In the genomic region with DNA sequence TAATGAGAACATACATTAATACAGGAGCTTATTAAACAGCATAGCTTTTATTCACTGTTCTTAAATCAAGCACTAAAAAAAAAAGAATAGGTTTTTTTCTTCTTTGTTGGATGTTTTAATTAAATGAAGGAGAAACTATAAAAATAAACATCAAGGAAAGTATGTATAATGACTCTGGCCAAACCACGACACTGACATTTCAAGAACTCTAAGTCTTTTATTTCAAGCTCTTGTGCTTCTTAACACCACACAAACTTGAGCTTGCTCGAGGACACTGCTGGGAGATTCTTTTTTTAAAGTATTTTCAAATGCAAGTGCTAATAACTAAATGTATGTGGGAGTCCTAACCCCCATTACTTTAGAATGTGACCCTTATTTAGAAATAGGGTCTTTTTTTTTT, we compare ENCODE assay signal across 17 cellular contexts.
DNase-seq lines count a peak whose midpoint lies in the region; ATAC-seq and TF ChIP-seq lines count a peak whose summit lies in the region.
"Had no signal": no experiment of that assay in that cellular context is flagged by ENCODE, and none has a peak within 500 bp of the region (broad histone marks: within the 10 kb centered on the region; RNA-seq: fewer than 3 reads in every experiment).

No MANE protein-coding gene starts in this region.

- H3K4me3 ChIP-seq in IMR-90 (ENCODE audit: insufficient read depth, low read depth, low read length) (no peak overlapping the region), astrocyte of the cerebellum (ENCODE audit: low read depth, low read length) (no peak overlapping the region), fibroblast of lung (replicated peaks in 1 of 4; ENCODE audit: control extremely low read depth in 1 of 4, insufficient read depth in 1 of 4, low read depth in 3 of 4, low read length in 4 of 4) (no peak overlapping the region), mesenchymal stem cell (ENCODE audit: insufficient read depth in 1 of 2, low read depth in 1 of 2, low read length in 2 of 2) (no peak overlapping the region), Caco-2 (ENCODE audit: low read depth, low read length) (no peak overlapping the region), left lung (no peak overlapping the region)

- H3K9me3 Mint-ChIP-seq in Caco-2 (ENCODE audit: unreplicated experiment) (no peaks in the 10 kb centered on the region), WTC11 (no peaks in the 10 kb centered on the region)
- H3K9me3 Mint-ChIP-seq in activated CD4-positive, alpha-beta T cell treated with anti-CD3 and anti-CD28 coated beads for 36 hours (ENCODE audit: low read depth), result no peaks in the 10 kb centered on the region

- DNase-seq in IMR-90, result peak; percentile 47
- peak; percentile 46 for DNase-seq in astrocyte of the cerebellum (ENCODE audit: low read depth)
- peak; percentile 59 to 69 for DNase-seq in fibroblast of lung (ENCODE audit: low read depth in 2 of 2)
- peak; percentile 19 for DNase-seq in mesenchymal stem cell
- DNase-seq in Caco-2, result no peak
- DNase-seq in left lung, result no peak
- no peak for DNase-seq in activated CD4-positive, alpha-beta T cell treated with anti-CD3 and anti-CD28 coated beads for 36 hours
- DNase-seq in WTC11 (ENCODE audit: low spot score), result no peak
- DNase-seq: ACHN; C1 segment of cervical spinal cord; CD4-positive, alpha-beta memory T cell; DMS153; DMS79 treated with DMSO at 0.1 percent for 48 hours; GDM1; GOT3; H9 had no signal

- CTCF ChIA-PET in IMR-90 (lab: Yijun Ruan, JAX), result interaction anchor here (0.5 to 0.7 kb wide), 2 partner anchors 55 to 632 kb away, joined by 3 to 4 read pairs; no protein-coding TSS in a partner anchor
- CTCF ChIA-PET in Caco-2 (lab: Charles Lee), result no interaction called here
- CTCF ChIA-PET in activated CD4-positive, alpha-beta T cell treated with anti-CD3 and anti-CD28 coated beads for 36 hours (lab: Charles Lee), result interaction anchor here (0.6 kb wide), 1 partner anchor 62 kb away, joined by 3 read pairs; no protein-coding TSS in a partner anchor
- CTCF ChIA-PET in WTC11 (lab: Charles Lee), result interaction anchor here (0.9 kb wide), 1 partner anchor 10 kb away, joined by 3 read pairs; no protein-coding TSS in a partner anchor

- H3K18ac ChIP-seq in IMR-90 (ENCODE audit: low read depth, low read length) (no peak overlapping the region), mesenchymal stem cell (ENCODE audit: low read depth in 1 of 2, low read length in 2 of 2) (no peak overlapping the region)

- peak overlapping the region; percentile 27; the same call in 1 of the 2 replicates for H2BK20ac ChIP-seq in IMR-90 (ENCODE audit: low read depth, low read length)

- H3K9ac ChIP-seq in IMR-90 (ENCODE audit: low read depth, low read length), result no peak overlapping the region
- H3K9ac ChIP-seq in fibroblast of lung (ENCODE audit: insufficient read depth, low read length), result no peak overlapping the region
- H3K9ac ChIP-seq in mesenchymal stem cell (ENCODE audit: low read length), result no peak overlapping the region

- H2BK120ac ChIP-seq in IMR-90 (ENCODE audit: low read depth, low read length) (0 out of 2 replicates have a peak overlapping the region, but pooled peaks have one; percentile 44), mesenchymal stem cell (ENCODE audit: low read depth, low read length) (no peak overlapping the region)

- H3K4me1 Mint-ChIP-seq in Caco-2 (ENCODE audit: low read depth, unreplicated experiment) (no peaks in the 10 kb centered on the region), WTC11 (peaks cover 5% of the 10 kb centered on the region)
- H3K4me1 Mint-ChIP-seq in activated CD4-positive, alpha-beta T cell treated with anti-CD3 and anti-CD28 coated beads for 36 hours, result no peaks in the 10 kb centered on the region
- H3K4me1 Mint-ChIP-seq: B cell; CD4-positive, alpha-beta memory T cell had no signal

- H2BK12ac ChIP-seq in mesenchymal stem cell (ENCODE audit: low read length in 2 of 2), result no peak overlapping the region

- ATAC-seq in IMR-90 (ENCODE audit: low read depth), result 0 out of 2 replicates have a peak, but pooled peaks have one; percentile 24
- no peak for ATAC-seq in left lung
- no peak for ATAC-seq in activated CD4-positive, alpha-beta T cell treated with anti-CD3 and anti-CD28 coated beads for 36 hours
- no peak for ATAC-seq in WTC11

- H3K27ac ChIP-seq in IMR-90 (ENCODE audit: insufficient read depth, low read length), result no peak overlapping the region
- H3K27ac ChIP-seq in fibroblast of lung (ENCODE audit: insufficient read depth, low read length), result no peak overlapping the region
- H3K27ac ChIP-seq in mesenchymal stem cell (ENCODE audit: low read length, poor library complexity, severe bottlenecking), result no peak overlapping the region
- no peak overlapping the region for H3K27ac ChIP-seq in left lung

- BruUV-seq in IMR-90 (replicated peaks; lab: Mats Ljungman, UMichigan) (no TSS peak), Caco-2 (replicated peaks; lab: Mats Ljungman, UMichigan) (no TSS peak)

- no peak overlapping the region for H4K5ac ChIP-seq in IMR-90 (ENCODE audit: low read depth, low read length)

- H3K36me3 ChIP-seq in IMR-90 (ENCODE audit: control insufficient read depth, insufficient read depth, low read length) (no peaks in the 10 kb centered on the region), fibroblast of lung (ENCODE audit: control insufficient read depth, insufficient read depth, low read length) (no peaks in the 10 kb centered on the region), mesenchymal stem cell (ENCODE audit: control insufficient read depth in 1 of 2, insufficient read depth in 2 of 2, low read depth in 1 of 2, low read length in 2 of 2) (no peaks in the 10 kb centered on the region), Caco-2 (ENCODE audit: control insufficient read depth, insufficient read depth, low read length) (no peaks in the 10 kb centered on the region), left lung (no peaks in the 10 kb centered on the region)

- no peak overlapping the region for H2AK9ac ChIP-seq in IMR-90 (replicated peaks; ENCODE audit: low read depth, low read length, poor library complexity)

- H2BK5ac ChIP-seq in IMR-90 (ENCODE audit: low read depth, low read length, poor library complexity, severe bottlenecking), result no peak overlapping the region
- H2BK5ac ChIP-seq in mesenchymal stem cell (ENCODE audit: low read depth, low read length, poor library complexity, severe bottlenecking), result no peak overlapping the region

- H3K14ac ChIP-seq in IMR-90 (replicated peaks; ENCODE audit: low read depth, low read length) (no peak overlapping the region), mesenchymal stem cell (ENCODE audit: low read length in 2 of 2) (no peak overlapping the region)

- in situ Hi-C loops in IMR-90 (cut with MboI; ENCODE audit: low sequenced_read_pairs), result no loop called here
- in situ Hi-C loops in astrocyte of the cerebellum (cut with HindIII; ENCODE audit: low sequenced_read_pairs), result no loop called here

- H3K36me3 Mint-ChIP-seq in Caco-2 (ENCODE audit: insufficient read depth, unreplicated experiment) (no peaks in the 10 kb centered on the region), WTC11 (no peaks in the 10 kb centered on the region)
- H3K36me3 Mint-ChIP-seq in activated CD4-positive, alpha-beta T cell treated with anti-CD3 and anti-CD28 coated beads for 36 hours (ENCODE audit: low read depth), result no peaks in the 10 kb centered on the region
- H3K36me3 Mint-ChIP-seq: CD4-positive, alpha-beta memory T cell had no signal

- intact Hi-C loops in IMR-90 (cut with micrococcal nuclease), result loop anchor here (10.0 kb wide), 1 partner anchor 320 kb away; no protein-coding TSS in a partner anchor
- intact Hi-C loops in Caco-2 (cut with micrococcal nuclease; ENCODE audit: unreplicated experiment), result no loop called here
- intact Hi-C loops in left lung (cut with DNase I), result no loop called here
- intact Hi-C loops in activated CD4-positive, alpha-beta T cell treated with anti-CD3 and anti-CD28 coated beads for 36 hours (cut with DNase I, micrococcal nuclease), result no loop called here

- H3K9me3 ChIP-seq in IMR-90 (ENCODE audit: control insufficient read depth, insufficient read depth, low read length) (no peaks in the 10 kb centered on the region), fibroblast of lung (ENCODE audit: control insufficient read depth, insufficient read depth, low read depth, low read length) (no peaks in the 10 kb centered on the region), mesenchymal stem cell (ENCODE audit: control insufficient read depth, low read length) (no peaks in the 10 kb centered on the region), Caco-2 (no peaks in the 10 kb centered on the region), left lung (no peaks in the 10 kb centered on the region)

- H3K27me3 Mint-ChIP-seq in Caco-2 (ENCODE audit: insufficient read depth, unreplicated experiment), result peaks cover 9% of the 10 kb centered on the region
- H3K27me3 Mint-ChIP-seq in activated CD4-positive, alpha-beta T cell treated with anti-CD3 and anti-CD28 coated beads for 36 hours, result no peaks in the 10 kb centered on the region
- H3K27me3 Mint-ChIP-seq in WTC11 (ENCODE audit: low read depth), result no peaks in the 10 kb centered on the region; the same call in 1 of the 2 replicates
- H3K27me3 Mint-ChIP-seq: B cell; CD4-positive, alpha-beta memory T cell had no signal

- no peak overlapping the region for H2BK15ac ChIP-seq in IMR-90 (ENCODE audit: low read depth, low read length)
- no peak overlapping the region for H2BK15ac ChIP-seq in mesenchymal stem cell (ENCODE audit: low read depth, poor library complexity, severe bottlenecking)

- H4K91ac ChIP-seq in IMR-90 (ENCODE audit: insufficient read depth, low read depth, low read length) (no peak overlapping the region), mesenchymal stem cell (ENCODE audit: low read length) (no peak overlapping the region)

- TF ChIP-seq RAD21 in IMR-90 (IDR thresholded peaks at IDR 0.05; ENCODE audit: low read length), result no peak

- no peak for TF ChIP-seq POLR2A in IMR-90 (IDR thresholded peaks at IDR 0.05; ENCODE audit: low read depth, low read length)

- dilution Hi-C loops in IMR-90 (cut with HindIII; ENCODE audit: low sequenced_read_pairs, unreplicated experiment), result no loop called here

- H3K79me2 ChIP-seq in fibroblast of lung (ENCODE audit: control insufficient read depth, insufficient read depth, low read length), result no peaks in the 10 kb centered on the region

- H3K56ac ChIP-seq in IMR-90 (ENCODE audit: extremely low read depth, insufficient read depth, low read length), result no peak overlapping the region

- H2AFZ ChIP-seq in IMR-90 (replicated peaks; ENCODE audit: low read length, poor library complexity) (no peak overlapping the region), fibroblast of lung (ENCODE audit: low read length) (no peak overlapping the region), mesenchymal stem cell (ENCODE audit: low read depth, low read length) (no peak overlapping the region)

- peaks cover 8% of the 10 kb centered on the region for H3K9me1 ChIP-seq in IMR-90 (ENCODE audit: insufficient read depth, low read length)

- peaks cover 10% of the 10 kb centered on the region for H3K4me1 ChIP-seq in IMR-90 (ENCODE audit: control insufficient read depth, insufficient read depth, low read length)
- no peaks in the 10 kb centered on the region for H3K4me1 ChIP-seq in fibroblast of lung (ENCODE audit: control insufficient read depth, extremely low read depth, insufficient read depth, low read length)
- H3K4me1 ChIP-seq in mesenchymal stem cell (ENCODE audit: control insufficient read depth, insufficient read depth, low read depth, low read length), result no peaks in the 10 kb centered on the region
- no peaks in the 10 kb centered on the region for H3K4me1 ChIP-seq in Caco-2
- no peaks in the 10 kb centered on the region for H3K4me1 ChIP-seq in left lung

- H3K4me2 ChIP-seq in IMR-90 (ENCODE audit: low read depth, low read length) (0 out of 2 replicates have a peak overlapping the region, but pooled peaks have one; percentile 31), fibroblast of lung (ENCODE audit: extremely low read depth, insufficient read depth, low read length) (no peak overlapping the region), mesenchymal stem cell (ENCODE audit: low read length, poor library complexity, severe bottlenecking) (no peak overlapping the region)

- H3K23ac ChIP-seq in IMR-90 (ENCODE audit: low read depth, low read length) (no peak overlapping the region), mesenchymal stem cell (ENCODE audit: low read length in 2 of 2) (no peak overlapping the region)

- H3K27me3 ChIP-seq in IMR-90 (ENCODE audit: control insufficient read depth, insufficient read depth, low read length) (no peaks in the 10 kb centered on the region), fibroblast of lung (ENCODE audit: control insufficient read depth, insufficient read depth, low read length) (no peaks in the 10 kb centered on the region), mesenchymal stem cell (ENCODE audit: control insufficient read depth in 1 of 2, insufficient read depth in 1 of 2, low read length in 2 of 2) (no peaks in the 10 kb centered on the region), Caco-2 (replicated peaks; ENCODE audit: control insufficient read depth, insufficient read depth, low read length) (no peaks in the 10 kb centered on the region), left lung (no peaks in the 10 kb centered on the region)

- TF ChIP-seq CTCF in IMR-90 (conservative IDR thresholded peaks at IDR 0.05; ENCODE audit: low read depth, low read length), result no peak
- no peak for TF ChIP-seq CTCF in astrocyte of the cerebellum (IDR thresholded peaks at IDR 0.05; ENCODE audit: low read depth, low read length, missing control alignments)
- no peak for TF ChIP-seq CTCF in fibroblast of lung (conservative IDR thresholded peaks at IDR 0.05 in 1 of 2, IDR thresholded peaks at IDR 0.05 in 1 of 2; ENCODE audit: low read depth in 1 of 2, low read length in 2 of 2)
- TF ChIP-seq CTCF in Caco-2 (IDR thresholded peaks at IDR 0.05; ENCODE audit: insufficient read depth in 1 of 2, low read depth in 1 of 2, low read length in 1 of 2, severe bottlenecking in 1 of 2, unreplicated experiment in 1 of 2), result no peak
- TF ChIP-seq CTCF in left lung (IDR thresholded peaks at IDR 0.05), result no peak
- no peak for TF ChIP-seq CTCF in WTC11 (IDR thresholded peaks at IDR 0.05)

- H3K79me1 ChIP-seq in IMR-90 (ENCODE audit: low read depth in 1 of 2, low read length in 2 of 2) (no peaks in the 10 kb centered on the region), mesenchymal stem cell (replicated peaks; ENCODE audit: low read length, poor library complexity, severe bottlenecking) (no peaks in the 10 kb centered on the region)

- no peaks in the 10 kb centered on the region for H4K20me1 ChIP-seq in IMR-90 (ENCODE audit: insufficient read depth, low read length)
- no peaks in the 10 kb centered on the region for H4K20me1 ChIP-seq in fibroblast of lung (ENCODE audit: control insufficient read depth, extremely low read depth, insufficient read depth, low read length)

- no peak overlapping the region for H3K4me3 Mint-ChIP-seq in Caco-2 (ENCODE audit: unreplicated experiment)
- H3K4me3 Mint-ChIP-seq in activated CD4-positive, alpha-beta T cell treated with anti-CD3 and anti-CD28 coated beads for 36 hours, result no peak overlapping the region
- H3K4me3 Mint-ChIP-seq in WTC11, result no peak overlapping the region
- H3K4me3 Mint-ChIP-seq: B cell; CD4-positive, alpha-beta memory T cell; H9 had no signal

- H2AK5ac ChIP-seq in IMR-90 (ENCODE audit: low read depth, low read length), result no peak overlapping the region
- no peak overlapping the region for H2AK5ac ChIP-seq in mesenchymal stem cell (ENCODE audit: low read length, severe bottlenecking)

- H3K27ac Mint-ChIP-seq in Caco-2 (ENCODE audit: unreplicated experiment), result no peak overlapping the region
- H3K27ac Mint-ChIP-seq in activated CD4-positive, alpha-beta T cell treated with anti-CD3 and anti-CD28 coated beads for 36 hours, result no peak overlapping the region
- H3K27ac Mint-ChIP-seq in WTC11, result no peak overlapping the region
- H3K27ac Mint-ChIP-seq: B cell; CD4-positive, alpha-beta memory T cell; H9 had no signal

- H3K4ac ChIP-seq in IMR-90 (ENCODE audit: low read depth, low read length), result peak overlapping the region; percentile 7; the same call in 1 of the 2 replicates
- no peak overlapping the region for H3K4ac ChIP-seq in mesenchymal stem cell (ENCODE audit: low read depth in 1 of 2, low read length in 2 of 2)

- no peak overlapping the region for H4K8ac ChIP-seq in IMR-90 (ENCODE audit: low read depth in 2 of 2, low read length in 2 of 2)
- no peak overlapping the region for H4K8ac ChIP-seq in mesenchymal stem cell (ENCODE audit: low read length)

- POLR2A ChIA-PET in IMR-90 (lab: Charles Lee; ENCODE audit: unreplicated experiment) (interaction anchor here (0.6 to 0.7 kb wide), 2 partner anchors 86 to 182 kb away, joined by 3 to 4 read pairs; no protein-coding TSS in a partner anchor), Caco-2 (lab: Charles Lee) (no interaction called here), WTC11 (lab: Charles Lee) (interaction anchor here (0.7 kb wide), 1 partner anchor 132 kb away, joined by 6 read pairs; no protein-coding TSS in a partner anchor)
- POLR2A ChIA-PET in activated CD4-positive, alpha-beta T cell treated with anti-CD3 and anti-CD28 coated beads for 36 hours (lab: Charles Lee), result no interaction called here

- no CpG with 5 or more reads among the region's 2 CpGs for WGBS in IMR-90 (ENCODE audit: extremely low coverage in 2 of 2, insufficient read length in 1 of 2), 2 experiments
- WGBS in mesenchymal stem cell, result no CpG with 5 or more reads among the region's 2 CpGs

Comparison
In these comparisons a context has a peak if more than half of its experiments do, and no peak if none do; other contexts are left out.
1. DNase-seq: peak in IMR-90 (single experiment), astrocyte of the cerebellum (single experiment), fibroblast of lung (2 of 2) and mesenchymal stem cell (single experiment); none in Caco-2 (0 of 2), left lung (0 of 2), activated CD4-positive, alpha-beta T cell treated with anti-CD3 and anti-CD28 coated beads for 36 hours (single experiment) and WTC11 (single experiment).
2. POLR2A ChIA-PET loops: an anchor here in IMR-90 (0.6 to 0.7 kb wide) and WTC11 (0.7 kb wide); none called in Caco-2 and activated CD4-positive, alpha-beta T cell treated with anti-CD3 and anti-CD28 coated beads for 36 hours.